Comparison of ENCODE assay signal across 8 cellular contexts in genomic region chr20:3820048-3820900, GRCh38. TPM values are rescaled to one million over a fixed set of nuclear protein-coding genes. Genes with fewer than 3 reads are reported as not detected.
A peak's percentile ranks its signal among the peaks of the same experiment; 100 is the strongest.
DNase-seq lines count a peak whose midpoint lies in the region; ATAC-seq and TF ChIP-seq lines count a peak whose summit lies in the region.

TSS of gene AP5S1 (plus strand) at chr20:3820547. CDS start at chr20:3822118, 1,571 bp downstream.

- POLR2A ChIA-PET in activated naive CD8-positive, alpha-beta T cell treated with anti-CD3 and anti-CD28 coated beads, Interleukin-2, amount 10 ng/mL, durations not matched to agents 7 days and 5 days (lab: Charles Lee): interaction anchor here (0.6 to 4.0 kb wide), 21 partner anchors 9 to 550 kb away, joined by 3 to 52 read pairs (median 4); partner anchors contain the start of genes ADISSP, CDC25B, CENPB and MAVS

- peaks cover 2% of the 10 kb centered on the region for H3K36me3 Mint-ChIP-seq in activated naive CD8-positive, alpha-beta T cell treated with anti-CD3 and anti-CD28 coated beads, Interleukin-2, amount 10 ng/mL, durations not matched to agents 7 days and 5 days
- no peaks in the 10 kb centered on the region for H3K36me3 Mint-ChIP-seq in type B pancreatic cell

- H3K36me3 ChIP-seq in SU-DHL-6 (ENCODE audit: low read length): no peaks in the 10 kb centered on the region
- H3K36me3 ChIP-seq in trophoblast cell (ENCODE audit: control insufficient read depth in 1 of 2, insufficient read depth in 2 of 2, low read length in 2 of 2): peaks cover 20 to 24% of the 10 kb centered on the region in 2 experiments

- intact Hi-C loops in Right ventricle myocardium superior (cut with DNase I): no loop called here

- no peaks in the 10 kb centered on the region for H3K27me3 ChIP-seq in SU-DHL-6 (ENCODE audit: low read length)
- H3K27me3 ChIP-seq in trophoblast cell (ENCODE audit: insufficient read depth, low read length): no peaks in the 10 kb centered on the region

- peaks cover 2 to 3% of the 10 kb centered on the region in 2 experiments for H3K4me1 ChIP-seq in trophoblast cell (ENCODE audit: control insufficient read depth in 1 of 2, insufficient read depth in 2 of 2, low read length in 2 of 2)

- peak within 1 kb of the TSS; percentile 86 for H3K4me3 Mint-ChIP-seq in activated naive CD8-positive, alpha-beta T cell treated with anti-CD3 and anti-CD28 coated beads, Interleukin-2, amount 10 ng/mL, durations not matched to agents 7 days and 5 days
- H3K4me3 Mint-ChIP-seq in type B pancreatic cell: peak within 1 kb of the TSS; percentile 93

- WGBS in trophoblast cell (ENCODE audit: extremely low coverage, insufficient coverage, insufficient read length): no CpG with 5 or more reads among the region's 96 CpGs

- peaks cover 8% of the 10 kb centered on the region for H3K79me1 ChIP-seq in trophoblast cell (ENCODE audit: low read length)

- H3K4ac ChIP-seq in trophoblast cell (ENCODE audit: low read depth, low read length): peak within 1 kb of the TSS; percentile 97

- H3F3A ChIP-seq in SU-DHL-6 (ENCODE audit: insufficient read depth): peaks cover 5% of the 10 kb centered on the region; the same call in 1 of the 2 replicates

- peak within 1 kb of the TSS; percentile 98 for H3K18ac ChIP-seq in trophoblast cell (ENCODE audit: low read length)

- peak within 1 kb of the TSS; percentile 98 for H2BK5ac ChIP-seq in trophoblast cell (ENCODE audit: low read depth, low read length, poor library complexity)

- H3K14ac ChIP-seq in trophoblast cell (ENCODE audit: low read length): peak within 1 kb of the TSS; percentile 99

- H2BK12ac ChIP-seq in trophoblast cell (ENCODE audit: low read length): peak within 1 kb of the TSS; percentile 46

- H3K9me3 ChIP-seq in SU-DHL-6 (ENCODE audit: insufficient read depth, low read length) (no peaks in the 10 kb centered on the region), trophoblast cell (ENCODE audit: insufficient read depth, low read depth, low read length) (no peaks in the 10 kb centered on the region)

- no peaks in the 10 kb centered on the region for H3K9me2 ChIP-seq in SU-DHL-6 (replicated peaks; ENCODE audit: insufficient read depth, low read length)

- H4K20me1 ChIP-seq in SU-DHL-6 (ENCODE audit: low read depth, low read length): no peaks in the 10 kb centered on the region

- H2AFZ ChIP-seq in SU-DHL-6 (ENCODE audit: low read depth, low read length, severe bottlenecking) (peak within 1 kb of the TSS; percentile 87), trophoblast cell (ENCODE audit: insufficient read depth, low read length, poor library complexity) (peak within 1 kb of the TSS; percentile 96)

- peaks cover 40% of the 10 kb centered on the region for H3K4me1 Mint-ChIP-seq in activated naive CD8-positive, alpha-beta T cell treated with anti-CD3 and anti-CD28 coated beads, Interleukin-2, amount 10 ng/mL, durations not matched to agents 7 days and 5 days
- peaks cover 8% of the 10 kb centered on the region for H3K4me1 Mint-ChIP-seq in type B pancreatic cell (ENCODE audit: unreplicated experiment)

- peak within 1 kb of the TSS; percentile 74 for H3K4me3 ChIP-seq in SU-DHL-6 (ENCODE audit: insufficient read depth, low read length, poor library complexity, severe bottlenecking)
- H3K4me3 ChIP-seq in trophoblast cell (ENCODE audit: low read depth, low read length): peak within 1 kb of the TSS; percentile 96

- H4K12ac ChIP-seq in trophoblast cell (ENCODE audit: low read depth, low read length): peak within 1 kb of the TSS; percentile 98

- peak within 1 kb of the TSS; percentile 96 for H3K4me2 ChIP-seq in SU-DHL-6 (ENCODE audit: low read depth, low read length, poor library complexity, severe bottlenecking)
- H3K4me2 ChIP-seq in trophoblast cell (ENCODE audit: low read length): peak within 1 kb of the TSS; percentile 92

- ATAC-seq in HG02759 (IDR thresholded peaks at IDR 0.05; ENCODE audit: unreplicated experiment) (peak; percentile 85), Right ventricle myocardium superior (ENCODE audit: poor library complexity) (peak; percentile 96)
- peak; percentile 81 for ATAC-seq in activated naive CD8-positive, alpha-beta T cell treated with anti-CD3 and anti-CD28 coated beads, Interleukin-2, amount 10 ng/mL, durations not matched to agents 7 days and 5 days (ENCODE audit: low read depth)

- TF ChIP-seq CTCF in GM12873 (IDR thresholded peaks at IDR 0.05; ENCODE audit: insufficient read depth, low read depth, low read length, missing control alignments) (peak; percentile 91), SU-DHL-6 (IDR thresholded peaks at IDR 0.05; ENCODE audit: insufficient read depth, low read length, poor library complexity, severe bottlenecking) (peak; percentile 96), type B pancreatic cell (conservative IDR thresholded peaks at IDR 0.05) (peak; percentile 100)

- peak within 1 kb of the TSS; percentile 80 for H3K27ac ChIP-seq in SU-DHL-6 (ENCODE audit: low read depth, low read length)
- peak within 1 kb of the TSS; percentile 98 for H3K27ac ChIP-seq in trophoblast cell (ENCODE audit: low read depth, low read length)

- peak within 1 kb of the TSS; percentile 99 for H4K91ac ChIP-seq in trophoblast cell (ENCODE audit: low read depth, low read length)

- peak within 1 kb of the TSS; percentile 97 for H2AK5ac ChIP-seq in trophoblast cell (ENCODE audit: low read length)

- H3K27ac Mint-ChIP-seq in activated naive CD8-positive, alpha-beta T cell treated with anti-CD3 and anti-CD28 coated beads, Interleukin-2, amount 10 ng/mL, durations not matched to agents 7 days and 5 days: peak within 1 kb of the TSS; percentile 98
- peak within 1 kb of the TSS; percentile 98 for H3K27ac Mint-ChIP-seq in type B pancreatic cell

- DNase-seq in NCI-H128 (lab: John Stamatoyannopoulos, UW; ENCODE audit: unreplicated experiment) (peak; percentile 87), Right ventricle myocardium superior (peak; percentile 99), trophoblast cell (peak; percentile 98), type B pancreatic cell (ENCODE audit: extremely low spot score, unreplicated experiment) (peak; percentile 96)
- DNase-seq in activated naive CD8-positive, alpha-beta T cell treated with anti-CD3 and anti-CD28 coated beads, Interleukin-2, amount 10 ng/mL, durations not matched to agents 7 days and 5 days: peak; percentile 97

- no peaks in the 10 kb centered on the region for H3K27me3 Mint-ChIP-seq in activated naive CD8-positive, alpha-beta T cell treated with anti-CD3 and anti-CD28 coated beads, Interleukin-2, amount 10 ng/mL, durations not matched to agents 7 days and 5 days
- peaks cover 6% of the 10 kb centered on the region for H3K27me3 Mint-ChIP-seq in type B pancreatic cell

- H3K9ac ChIP-seq in SU-DHL-6 (ENCODE audit: low read length) (peak within 1 kb of the TSS; percentile 76), trophoblast cell (ENCODE audit: low read length) (peak within 1 kb of the TSS; percentile 98)

- H3K9me3 Mint-ChIP-seq in activated naive CD8-positive, alpha-beta T cell treated with anti-CD3 and anti-CD28 coated beads, Interleukin-2, amount 10 ng/mL, durations not matched to agents 7 days and 5 days: no peaks in the 10 kb centered on the region
- H3K9me3 Mint-ChIP-seq in type B pancreatic cell: no peaks in the 10 kb centered on the region

- peak within 1 kb of the TSS; percentile 100 for H4K8ac ChIP-seq in trophoblast cell (ENCODE audit: low read depth, low read length)

- H3K79me2 ChIP-seq in SU-DHL-6 (ENCODE audit: insufficient read depth, low read length) (peaks cover 8% of the 10 kb centered on the region; the same call in 1 of the 2 replicates), trophoblast cell (ENCODE audit: control insufficient read depth, insufficient read depth, low read length, poor library complexity) (peaks cover 6% of the 10 kb centered on the region)

- no peak within 1 kb of the TSS for H3K23ac ChIP-seq in trophoblast cell (ENCODE audit: low read length)

- H2BK120ac ChIP-seq in trophoblast cell (ENCODE audit: insufficient read depth, low read length, poor library complexity): peak within 1 kb of the TSS; percentile 99

RNA-seq across cellular contexts. Expression of gene AP5S1, which starts in this region (rescaled TPM):
- 10 to 100 TPM; 11.1 to 12.5 TPM for total RNA-seq in activated naive CD8-positive, alpha-beta T cell treated with anti-CD3 and anti-CD28 coated beads, Interleukin-2, amount 10 ng/mL, durations not matched to agents 7 days and 5 days
- 11.0 TPM for total RNA-seq in Right ventricle myocardium superior
- 4.4 and 4.5 TPM in 2 replicates for polyA plus RNA-seq in trophoblast cell (2013)
- total RNA-seq in type B pancreatic cell (ENCODE audit: low replicate concordance): 10.4 and 11.1 TPM in 2 replicates

Comparison
In these comparisons a context has a peak if more than half of its experiments do, and no peak if none do; other contexts are left out.
1. Peak in every context shown above with its lines: DNase-seq, ATAC-seq, H3K4me3 ChIP-seq and H3K27ac ChIP-seq.